ENCODE assay signal across 1 cellular context in genomic region chr15:60819860-60820259, GRCh38.
TF ChIP-seq lines count a peak whose summit lies in the region.

No MANE protein-coding gene starts in this region.

TF ChIP-seq in IMR-90, 13 proteins besides CTCF, POLR2A, EP300 and RAD21:
- no peak for TF ChIP-seq CEBPB (IDR thresholded peaks at IDR 0.05; ENCODE audit: low read depth, low read length)
- no peak for TF ChIP-seq MAFK (IDR thresholded peaks at IDR 0.05; ENCODE audit: low read depth, low read length)
- TF ChIP-seq, protein P1, sequence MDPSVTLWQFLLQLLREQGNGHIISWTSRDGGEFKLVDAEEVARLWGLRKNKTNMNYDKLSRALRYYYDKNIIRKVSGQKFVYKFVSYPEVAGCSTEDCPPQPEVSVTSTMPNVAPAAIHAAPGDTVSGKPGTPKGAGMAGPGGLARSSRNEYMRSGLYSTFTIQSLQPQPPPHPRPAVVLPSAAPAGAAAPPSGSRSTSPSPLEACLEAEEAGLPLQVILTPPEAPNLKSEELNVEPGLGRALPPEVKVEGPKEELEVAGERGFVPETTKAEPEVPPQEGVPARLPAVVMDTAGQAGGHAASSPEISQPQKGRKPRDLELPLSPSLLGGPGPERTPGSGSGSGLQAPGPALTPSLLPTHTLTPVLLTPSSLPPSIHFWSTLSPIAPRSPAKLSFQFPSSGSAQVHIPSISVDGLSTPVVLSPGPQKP (IDR thresholded peaks at IDR 0.05; ENCODE audit: borderline replicate concordance, low read depth, low read length): no peak
- no peak for TF ChIP-seq RFX5 (IDR thresholded peaks at IDR 0.05; ENCODE audit: low read depth, low read length)
- no peak for TF ChIP-seq RCOR1 (IDR thresholded peaks at IDR 0.05; ENCODE audit: insufficient replicate concordance, low read length)
- no peak for TF ChIP-seq SMC3 (IDR thresholded peaks at IDR 0.05; ENCODE audit: low read depth, low read length)
- no peak for TF ChIP-seq BHLHE40 (IDR thresholded peaks at IDR 0.05; ENCODE audit: low read depth, low read length)
- TF ChIP-seq MXI1 (IDR thresholded peaks at IDR 0.05; ENCODE audit: borderline replicate concordance, low read depth, low read length): no peak
- TF ChIP-seq, protein P2, sequence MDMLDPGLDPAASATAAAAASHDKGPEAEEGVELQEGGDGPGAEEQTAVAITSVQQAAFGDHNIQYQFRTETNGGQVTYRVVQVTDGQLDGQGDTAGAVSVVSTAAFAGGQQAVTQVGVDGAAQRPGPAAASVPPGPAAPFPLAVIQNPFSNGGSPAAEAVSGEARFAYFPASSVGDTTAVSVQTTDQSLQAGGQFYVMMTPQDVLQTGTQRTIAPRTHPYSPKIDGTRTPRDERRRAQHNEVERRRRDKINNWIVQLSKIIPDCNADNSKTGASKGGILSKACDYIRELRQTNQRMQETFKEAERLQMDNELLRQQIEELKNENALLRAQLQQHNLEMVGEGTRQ (IDR thresholded peaks at IDR 0.05; ENCODE audit: low read depth, low read length): no peak
- no peak for TF ChIP-seq NFE2L2 (IDR thresholded peaks at IDR 0.05; ENCODE audit: low read depth, low read length)
- no peak for TF ChIP-seq MAZ (IDR thresholded peaks at IDR 0.05; ENCODE audit: borderline replicate concordance, low read depth, low read length)
- no peak for TF ChIP-seq FOS (IDR thresholded peaks at IDR 0.05; ENCODE audit: low read depth, low read length)
- no peak for TF ChIP-seq CHD1 (IDR thresholded peaks at IDR 0.05; ENCODE audit: low read depth, low read length)
